14 cellular contexts compared by ENCODE assay signal in the genomic region with DNA sequence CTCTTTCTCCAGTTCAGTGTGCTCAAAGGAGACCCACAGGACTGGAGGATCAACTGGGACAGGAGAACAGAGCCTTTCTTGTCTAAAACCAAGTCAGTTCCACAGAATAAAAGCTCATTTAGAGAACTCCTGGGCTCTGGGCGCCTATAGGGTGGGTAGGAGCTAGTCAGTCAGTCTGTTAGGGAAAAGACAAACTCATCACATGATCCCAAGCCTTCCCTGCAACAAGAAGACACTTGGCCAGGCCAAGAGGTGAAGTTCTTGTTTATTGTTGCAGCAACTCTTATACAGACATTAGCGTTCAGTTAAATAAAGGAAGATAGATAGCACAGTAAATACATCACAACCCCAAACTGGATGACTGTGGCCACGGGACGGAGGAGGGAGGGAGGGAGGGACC.
"Had no signal": no experiment of that assay in that cellular context is flagged by ENCODE, and none has a peak within 500 bp of the region (broad histone marks: within the 10 kb centered on the region; RNA-seq: fewer than 3 reads in every experiment).

No MANE protein-coding gene starts in this region.

- H3K4me1 ChIP-seq: testis had no signal

- H3K4me3 ChIP-seq: testis had no signal

- ATAC-seq: activated CD4-positive, alpha-beta T cell treated with anti-CD3 and anti-CD28 coated beads for 36 hours; left ventricle myocardium superior; naive thymus-derived CD8-positive, alpha-beta T cell; stimulated activated naive CD8-positive, alpha-beta T cell treated with anti-CD3 and anti-CD28 coated beads, Interleukin-15, Interleukin-2, amounts not matched to agents 100 U/mL and 50 U/mL, for 24 hours; WTC11 had no signal

- H3K9me3 ChIP-seq: testis had no signal

- H3K27me3 ChIP-seq: testis had no signal

- DNase-seq: activated CD4-positive, alpha-beta T cell treated with anti-CD3 and anti-CD28 coated beads for 36 hours; activated CD4-positive, alpha-beta T cell treated with anti-CD3 and anti-CD28 coated beads, Interleukin-2, amount 50 U/mL, for 48 hours; activated gamma-delta T cell; effector memory CD4-positive, alpha-beta T cell; glutamatergic neuron; kidney; left ventricle myocardium superior; mesendoderm; naive thymus-derived CD8-positive, alpha-beta T cell; retina; stimulated activated CD4-positive, alpha-beta T cell treated with anti-CD3 and anti-CD28 coated beads, Interleukin-2, amount 100 ng/mL, for 24 hours; stimulated activated naive CD8-positive, alpha-beta T cell treated with anti-CD3 and anti-CD28 coated beads, Interleukin-15, Interleukin-2, amounts not matched to agents 100 U/mL and 50 U/mL, for 24 hours; testis had no signal

- H3K27ac ChIP-seq: testis had no signal
